ENCODE assay signal across 13 cellular contexts in genomic region chr3:15356186-15356585, GRCh38. TPM values are rescaled to one million over a fixed set of nuclear protein-coding genes. Genes with fewer than 3 reads are reported as not detected.
DNase-seq lines count a peak whose midpoint lies in the region; ATAC-seq and TF ChIP-seq lines count a peak whose summit lies in the region.
"Had no signal": no experiment of that assay in that cellular context is flagged by ENCODE, and none has a peak within 500 bp of the region (broad histone marks: within the 10 kb centered on the region; RNA-seq: fewer than 3 reads in every experiment).

No MANE protein-coding gene starts in this region.

- no peaks in the 10 kb centered on the region for H3K79me2 ChIP-seq in hepatocyte

- H3K9me3 Mint-ChIP-seq in activated T-cell treated with anti-CD3 and anti-CD28 coated beads, Interleukin-2, amount 50 U/mL, for 24 hours: no peaks in the 10 kb centered on the region
- no peaks in the 10 kb centered on the region for H3K9me3 Mint-ChIP-seq in activated T-cell treated with anti-CD3 and anti-CD28 coated beads, Interleukin-2, amount 50 U/mL, for 4 hours
- H3K9me3 Mint-ChIP-seq in activated CD4-positive, alpha-beta memory T cell treated with anti-CD3 and anti-CD28 coated beads for 36 hours: peaks cover 11% of the 10 kb centered on the region
- H3K9me3 Mint-ChIP-seq in stimulated activated effector memory CD8-positive, alpha-beta T cell treated with anti-CD3 and anti-CD28 coated beads, Interleukin-12 subunit alpha, Interleukin-12 subunit beta, amount 100 ng/mL, for 72 hours: no peaks in the 10 kb centered on the region

- H3K36me3 ChIP-seq in hepatocyte (replicated peaks; ENCODE audit: insufficient read depth, low read depth) (no peaks in the 10 kb centered on the region), left ventricle myocardium inferior (no peaks in the 10 kb centered on the region)
- H3K36me3 ChIP-seq: SJSA1 had no signal

- peak overlapping the region; percentile 4 for H3K4me3 Mint-ChIP-seq in activated T-cell treated with anti-CD3 and anti-CD28 coated beads, Interleukin-2, amount 50 U/mL, for 24 hours
- H3K4me3 Mint-ChIP-seq in activated T-cell treated with anti-CD3 and anti-CD28 coated beads, Interleukin-2, amount 50 U/mL, for 4 hours: no peak overlapping the region
- H3K4me3 Mint-ChIP-seq in activated CD4-positive, alpha-beta memory T cell treated with anti-CD3 and anti-CD28 coated beads for 36 hours: peak overlapping the region; percentile 27
- H3K4me3 Mint-ChIP-seq in stimulated activated effector memory CD8-positive, alpha-beta T cell treated with anti-CD3 and anti-CD28 coated beads, Interleukin-12 subunit alpha, Interleukin-12 subunit beta, amount 100 ng/mL, for 72 hours: peak overlapping the region; percentile 32

- H3K4me1 Mint-ChIP-seq in activated T-cell treated with anti-CD3 and anti-CD28 coated beads, Interleukin-2, amount 50 U/mL, for 24 hours (ENCODE audit: low read depth): peaks cover 43% of the 10 kb centered on the region
- peaks cover 40% of the 10 kb centered on the region for H3K4me1 Mint-ChIP-seq in activated T-cell treated with anti-CD3 and anti-CD28 coated beads, Interleukin-2, amount 50 U/mL, for 4 hours (ENCODE audit: low read depth)
- H3K4me1 Mint-ChIP-seq in activated CD4-positive, alpha-beta memory T cell treated with anti-CD3 and anti-CD28 coated beads for 36 hours (ENCODE audit: low read depth): peaks cover 42% of the 10 kb centered on the region
- H3K4me1 Mint-ChIP-seq in stimulated activated effector memory CD8-positive, alpha-beta T cell treated with anti-CD3 and anti-CD28 coated beads, Interleukin-12 subunit alpha, Interleukin-12 subunit beta, amount 100 ng/mL, for 72 hours: peaks cover 22% of the 10 kb centered on the region

- no peak overlapping the region for H2AFZ ChIP-seq in hepatocyte

- no peaks in the 10 kb centered on the region for H3K27me3 Mint-ChIP-seq in activated T-cell treated with anti-CD3 and anti-CD28 coated beads, Interleukin-2, amount 50 U/mL, for 24 hours
- H3K27me3 Mint-ChIP-seq in activated T-cell treated with anti-CD3 and anti-CD28 coated beads, Interleukin-2, amount 50 U/mL, for 4 hours (ENCODE audit: low read depth): no peaks in the 10 kb centered on the region
- H3K27me3 Mint-ChIP-seq in activated CD4-positive, alpha-beta memory T cell treated with anti-CD3 and anti-CD28 coated beads for 36 hours: no peaks in the 10 kb centered on the region

- peak overlapping the region; percentile 82 for H3K27ac Mint-ChIP-seq in activated T-cell treated with anti-CD3 and anti-CD28 coated beads, Interleukin-2, amount 50 U/mL, for 24 hours
- H3K27ac Mint-ChIP-seq in activated CD4-positive, alpha-beta memory T cell treated with anti-CD3 and anti-CD28 coated beads for 36 hours: peak overlapping the region; percentile 76
- peak overlapping the region; percentile 83 for H3K27ac Mint-ChIP-seq in stimulated activated effector memory CD8-positive, alpha-beta T cell treated with anti-CD3 and anti-CD28 coated beads, Interleukin-12 subunit alpha, Interleukin-12 subunit beta, amount 100 ng/mL, for 72 hours

- H3K9me2 ChIP-seq in hepatocyte (replicated peaks; ENCODE audit: insufficient read depth): no peaks in the 10 kb centered on the region

- no peak for ATAC-seq in activated T-cell treated with anti-CD3 and anti-CD28 coated beads, Interleukin-2, amount 50 U/mL, for 4 hours
- ATAC-seq in stimulated activated effector memory CD8-positive, alpha-beta T cell treated with anti-CD3 and anti-CD28 coated beads, Interleukin-12 subunit alpha, Interleukin-12 subunit beta, amount 100 ng/mL, for 72 hours: no peak
- ATAC-seq in GM19351 (IDR thresholded peaks at IDR 0.05; ENCODE audit: unreplicated experiment): no peak

- no peaks in the 10 kb centered on the region for H3K9me3 ChIP-seq in hepatocyte (ENCODE audit: low read depth)
- H3K9me3 ChIP-seq in left ventricle myocardium inferior (replicated peaks): peaks cover 10% of the 10 kb centered on the region
- H3K9me3 ChIP-seq: SJSA1 had no signal

- CTCF ChIA-PET in activated CD4-positive, alpha-beta memory T cell treated with anti-CD3 and anti-CD28 coated beads for 36 hours (lab: Charles Lee): interaction anchor here (0.7 to 3.6 kb wide), 2 partner anchors 23 to 35 kb away, joined by 3 to 19 read pairs; partner anchors contain the start of gene SH3BP5

- POLR2A ChIA-PET in activated CD4-positive, alpha-beta memory T cell treated with anti-CD3 and anti-CD28 coated beads for 36 hours (lab: Charles Lee): interaction anchor here (0.9 kb wide), 1 partner anchor 46 kb away, joined by 3 read pairs; no protein-coding TSS in a partner anchor

- H4K20me1 ChIP-seq in hepatocyte (ENCODE audit: insufficient read depth, poor library complexity, severe bottlenecking): no peaks in the 10 kb centered on the region

- H3K4me3 ChIP-seq in hepatocyte: no peak overlapping the region
- no peak overlapping the region for H3K4me3 ChIP-seq in left ventricle myocardium inferior
- H3K4me3 ChIP-seq: SJSA1 had no signal

- WGBS in hepatocyte (ENCODE audit: low lambda C conversion rate, missing lambda C conversion rate): 53% methylated on average over 2 of the region's 2 CpGs

- TF ChIP-seq CTCF in hepatocyte (IDR thresholded peaks at IDR 0.05; ENCODE audit: poor library complexity) (no peak), left ventricle myocardium inferior (IDR thresholded peaks at IDR 0.05; ENCODE audit: borderline replicate concordance) (no peak)

- H3K36me3 Mint-ChIP-seq in activated T-cell treated with anti-CD3 and anti-CD28 coated beads, Interleukin-2, amount 50 U/mL, for 24 hours (ENCODE audit: low read depth): no peaks in the 10 kb centered on the region
- no peaks in the 10 kb centered on the region for H3K36me3 Mint-ChIP-seq in activated T-cell treated with anti-CD3 and anti-CD28 coated beads, Interleukin-2, amount 50 U/mL, for 4 hours (ENCODE audit: insufficient read depth)
- peaks cover 2% of the 10 kb centered on the region for H3K36me3 Mint-ChIP-seq in activated CD4-positive, alpha-beta memory T cell treated with anti-CD3 and anti-CD28 coated beads for 36 hours
- no peaks in the 10 kb centered on the region for H3K36me3 Mint-ChIP-seq in stimulated activated effector memory CD8-positive, alpha-beta T cell treated with anti-CD3 and anti-CD28 coated beads, Interleukin-12 subunit alpha, Interleukin-12 subunit beta, amount 100 ng/mL, for 72 hours

- intact Hi-C loops in activated CD4-positive, alpha-beta memory T cell treated with anti-CD3 and anti-CD28 coated beads for 36 hours (cut with micrococcal nuclease): no loop called here
- intact Hi-C loops in left ventricle myocardium inferior (cut with micrococcal nuclease): no loop called here

- H3K4me1 ChIP-seq in hepatocyte (ENCODE audit: insufficient read depth): no peaks in the 10 kb centered on the region
- H3K4me1 ChIP-seq in left ventricle myocardium inferior: no peaks in the 10 kb centered on the region
- H3K4me1 ChIP-seq: SJSA1 had no signal

- DNase-seq in activated T-cell treated with anti-CD3 and anti-CD28 coated beads, Interleukin-2, amount 50 U/mL, for 24 hours: no peak
- no peak for DNase-seq in activated T-cell treated with anti-CD3 and anti-CD28 coated beads, Interleukin-2, amount 50 U/mL, for 4 hours
- DNase-seq in activated CD4-positive, alpha-beta memory T cell treated with anti-CD3 and anti-CD28 coated beads for 36 hours: no peak
- DNase-seq in hepatocyte (ENCODE audit: low spot score) (peak; percentile 34), left ventricle myocardium inferior (no peak), NOMO-1 treated with DMSO at 0.1 percent for 48 hours (lab: John Stamatoyannopoulos, UW; ENCODE audit: unreplicated experiment) (no peak)
- DNase-seq in stimulated activated effector memory CD8-positive, alpha-beta T cell treated with anti-CD3 and anti-CD28 coated beads, Interleukin-12 subunit alpha, Interleukin-12 subunit beta, amount 100 ng/mL, for 72 hours (ENCODE audit: low spot score in 2 of 2): no peak
- DNase-seq: activated CD4-positive, alpha-beta T cell treated with anti-CD3 and anti-CD28 coated beads for 1 hour; aorta; hippocampal formation; NCI-H446 had no signal

- no peak overlapping the region for H3K4me2 ChIP-seq in hepatocyte

- no peaks in the 10 kb centered on the region for H3K27me3 ChIP-seq in hepatocyte
- no peaks in the 10 kb centered on the region for H3K27me3 ChIP-seq in left ventricle myocardium inferior (ENCODE audit: low read depth)
- H3K27me3 ChIP-seq: SJSA1 had no signal

- H3K27ac ChIP-seq in hepatocyte: no peak overlapping the region
- H3K27ac ChIP-seq in left ventricle myocardium inferior (replicated peaks): no peak overlapping the region
- H3K27ac ChIP-seq: SJSA1 had no signal

RNA-seq across cellular contexts. Expression of gene SH3BP5, which starts 23.8 kb away (rescaled TPM):
- total RNA-seq in activated T-cell treated with anti-CD3 and anti-CD28 coated beads, Interleukin-2, amount 50 U/mL, for 4 hours: 10 to 100 TPM; 11.1 to 26.1 (median 12.9) TPM
- 10 to 100 TPM; 33.6 to 37.5 TPM for total RNA-seq in activated CD4-positive, alpha-beta memory T cell treated with anti-CD3 and anti-CD28 coated beads for 36 hours
- total RNA-seq in hepatocyte (16.3 and 19.9 TPM in 2 replicates), left ventricle myocardium inferior (8.8 TPM)
- polyA plus RNA-seq in hepatocyte: 15.9 and 17.0 TPM in 2 replicates
